Comparison of ENCODE assay signal across 8 cellular contexts in the genomic region with DNA sequence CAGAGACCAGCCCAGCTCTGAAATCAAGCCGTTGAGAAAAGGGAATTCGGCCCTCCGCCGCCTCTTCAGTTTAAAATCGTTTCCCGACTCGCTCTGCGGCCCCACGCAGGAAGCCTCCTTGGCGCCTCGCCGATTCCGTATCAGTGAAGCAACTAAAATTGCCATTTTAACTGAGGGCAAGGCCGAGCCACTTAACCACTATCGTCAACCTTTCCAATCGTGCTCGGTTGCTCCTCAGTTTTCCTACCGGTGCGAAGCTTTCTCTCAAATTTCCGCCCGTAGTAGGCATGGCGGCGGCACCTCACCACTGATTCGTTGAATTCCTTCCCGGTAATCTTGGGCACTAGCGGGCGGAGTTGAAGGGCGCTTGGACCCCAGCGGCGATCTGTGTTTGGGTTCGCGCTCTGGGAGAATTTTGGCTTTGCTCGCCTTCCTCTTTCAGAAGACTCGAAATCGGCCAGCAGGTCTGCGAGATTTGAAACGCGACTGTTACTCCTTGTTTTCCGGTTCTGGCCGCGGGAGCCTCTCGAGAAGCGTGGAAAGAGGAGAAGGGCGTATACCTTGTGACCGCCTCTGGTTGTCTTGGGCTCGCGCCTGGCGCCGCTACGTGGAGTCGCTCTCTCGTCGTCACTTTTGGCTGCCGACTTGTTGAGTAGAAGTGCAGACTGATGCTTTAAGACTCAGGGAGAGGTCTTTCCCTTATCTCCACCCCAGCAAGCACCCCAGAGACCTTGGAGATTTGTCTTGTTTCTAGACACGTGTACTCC. TPM values are rescaled to one million over a fixed set of nuclear protein-coding genes. Genes with fewer than 3 reads are reported as not detected.
DNase-seq lines count a peak whose midpoint lies in the region; TF ChIP-seq lines count a peak whose summit lies in the region.

Gene CENPL (minus strand): TSS at position 569 of the 767 bp plus-strand sequence. CDS start 13,584 bp downstream, outside the sequence.
Gene DARS2 (plus strand): TSS at position 359 of the 767 bp plus-strand sequence. CDS start 557 bp downstream, outside the sequence.

- DNase-seq in CMK (ENCODE audit: low read depth) (peak; percentile 92), GM20000 (ENCODE audit: low spot score) (peak; percentile 85), HT-29 (ENCODE audit: low spot score) (peak; percentile 96), NOMO-1 (lab: John Stamatoyannopoulos, UW; ENCODE audit: unreplicated experiment in 2 of 2) (peak; percentile 97 to 99), lung microvascular endothelial cell (ENCODE audit: low read depth in 2 of 2) (peak; percentile 99)
- DNase-seq in effector CD8-positive, alpha-beta T cell (lab: John Stamatoyannopoulos, UW): peak; percentile 85
- peak; percentile 81 to 86 (median 81) for DNase-seq in stimulated activated CD4-positive, alpha-beta T cell treated with anti-CD3 and anti-CD28 coated beads, TNF-alpha, amount 100 ng/mL, for 48 hours (ENCODE audit: low read depth in 3 of 3)

- POLR2A ChIA-PET in activated CD8-positive, alpha-beta memory T cell treated with anti-CD3 and anti-CD28 coated beads for 36 hours (lab: Charles Lee): interaction anchor here (0.6 to 2.3 kb wide), 11 partner anchors 36 to 395 kb away, joined by 3 to 11 read pairs (median 5); partner anchors contain the start of genes GAS5, KLHL20, PRDX6 and ZBTB37

- no peak for TF ChIP-seq CTCF in GM20000 (IDR thresholded peaks at IDR 0.05; ENCODE audit: extremely low read depth, missing control alignments)

- CTCF ChIA-PET in activated CD8-positive, alpha-beta memory T cell treated with anti-CD3 and anti-CD28 coated beads for 36 hours (lab: Charles Lee): interaction anchor here (0.9 to 2.0 kb wide), 5 partner anchors 10 to 395 kb away, joined by 3 to 14 read pairs (median 4); partner anchors contain the start of genes GAS5, KLHL20 and ZBTB37

RNA-seq across cellular contexts. Expression of gene CENPL, which starts in this region (rescaled TPM):
- 9.9 and 13.0 TPM in 2 replicates for total RNA-seq in HT-29 (2014; rRNA removed; shearing (Covaris generic))
- 10 to 100 TPM; 28.5 to 28.6 TPM for total RNA-seq in activated CD8-positive, alpha-beta memory T cell treated with anti-CD3 and anti-CD28 coated beads for 36 hours
- total RNA-seq in lung microvascular endothelial cell: 4.8 and 8.7 TPM in 2 replicates

RNA-seq across cellular contexts. Expression of gene DARS2, which starts in this region (rescaled TPM):
- 11.1 and 14.5 TPM in 2 replicates for total RNA-seq in HT-29 (2014; rRNA removed; shearing (Covaris generic))
- 10 to 100 TPM; 46.3 to 49.1 TPM for total RNA-seq in activated CD8-positive, alpha-beta memory T cell treated with anti-CD3 and anti-CD28 coated beads for 36 hours
- 8.9 and 10.2 TPM in 2 replicates for total RNA-seq in lung microvascular endothelial cell

Comparison
In these comparisons a context has a peak if more than half of its experiments do, and no peak if none do; other contexts are left out.
1. Peak in every context shown above with its lines: DNase-seq.